In genomic region chr2:55693181-55694125, GRCh38 we compare ENCODE assay signal across 1 cellular context.
TF ChIP-seq lines count a peak whose summit lies in the region.

Gene PNPT1, minus strand, starts transcription at chr2:55693844. Its CDS starts 21 bp downstream, at chr2:55693823.

TF ChIP-seq in HepG2, 621 proteins besides CTCF, POLR2A, EP300 and RAD21 (continued from another document and continues in another):
- no peak for TF ChIP-seq ZNF138 (CRISPR knock-in tag; IDR thresholded peaks at IDR 0.05; ENCODE audit: low read depth)
- peak; percentile 87 for TF ChIP-seq ZFX (CRISPR knock-in tag; IDR thresholded peaks at IDR 0.05; ENCODE audit: low read depth)
- TF ChIP-seq SALL1 (CRISPR knock-in tag; IDR thresholded peaks at IDR 0.05): peak; percentile 97
- TF ChIP-seq ZNF605 (CRISPR knock-in tag; IDR thresholded peaks at IDR 0.05): peak; percentile 90
- TF ChIP-seq ZNF337 (CRISPR knock-in tag; IDR thresholded peaks at IDR 0.05; ENCODE audit: borderline replicate concordance, low read depth): peak; percentile 98
- TF ChIP-seq IKZF5 (CRISPR knock-in tag; IDR thresholded peaks at IDR 0.05): peak; percentile 79
- TF ChIP-seq, protein P1, sequence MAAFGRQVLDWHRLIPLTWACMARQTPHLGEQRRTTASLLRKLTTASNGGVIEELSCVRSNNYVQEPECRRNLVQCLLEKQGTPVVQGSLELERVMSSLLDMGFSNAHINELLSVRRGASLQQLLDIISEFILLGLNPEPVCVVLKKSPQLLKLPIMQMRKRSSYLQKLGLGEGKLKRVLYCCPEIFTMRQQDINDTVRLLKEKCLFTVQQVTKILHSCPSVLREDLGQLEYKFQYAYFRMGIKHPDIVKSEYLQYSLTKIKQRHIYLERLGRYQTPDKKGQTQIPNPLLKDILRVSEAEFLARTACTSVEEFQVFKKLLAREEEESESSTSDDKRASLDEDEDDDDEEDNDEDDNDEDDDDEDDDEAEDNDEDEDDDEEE (CRISPR knock-in tag; IDR thresholded peaks at IDR 0.05): peak; percentile 86; the same call in 1 of the 2 replicates
- peak; percentile 52; the same call in 1 of the 2 replicates for TF ChIP-seq ZNF543 (CRISPR knock-in tag; IDR thresholded peaks at IDR 0.05)
- TF ChIP-seq CCDC6 (CRISPR knock-in tag; IDR thresholded peaks at IDR 0.05): peak; percentile 98
- peak; percentile 55; the same call in 1 of the 2 replicates for TF ChIP-seq RFX1 (IDR thresholded peaks at IDR 0.05)
- peak; percentile 85; the same call in 1 of the 2 replicates for TF ChIP-seq ZNF350 (CRISPR knock-in tag; IDR thresholded peaks at IDR 0.05; ENCODE audit: borderline replicate concordance, low read depth)
- TF ChIP-seq ATRX (CRISPR knock-in tag; IDR thresholded peaks at IDR 0.05; ENCODE audit: borderline replicate concordance): no peak
- TF ChIP-seq, protein P2, sequence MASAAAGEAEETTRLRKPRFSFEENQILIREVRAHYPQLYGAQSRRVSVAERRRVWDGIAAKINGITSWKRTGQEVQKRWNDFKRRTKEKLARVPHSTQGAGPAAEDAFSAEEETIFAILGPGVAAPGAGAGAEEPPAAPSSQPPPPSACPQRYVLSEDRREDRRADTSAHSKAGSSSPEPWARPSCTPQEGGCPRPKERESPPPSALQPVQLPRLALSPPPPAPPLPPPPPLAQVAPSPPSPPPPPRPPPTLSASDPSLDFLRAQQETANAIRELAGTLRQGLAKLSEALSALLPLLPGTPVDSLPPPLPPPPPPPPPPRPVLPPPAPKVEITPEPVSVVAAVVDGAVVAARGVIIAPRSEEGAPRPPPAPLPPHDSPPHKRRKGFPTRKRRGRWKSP (CRISPR knock-in tag; IDR thresholded peaks at IDR 0.05): peak; percentile 88
- TF ChIP-seq, protein P3, sequence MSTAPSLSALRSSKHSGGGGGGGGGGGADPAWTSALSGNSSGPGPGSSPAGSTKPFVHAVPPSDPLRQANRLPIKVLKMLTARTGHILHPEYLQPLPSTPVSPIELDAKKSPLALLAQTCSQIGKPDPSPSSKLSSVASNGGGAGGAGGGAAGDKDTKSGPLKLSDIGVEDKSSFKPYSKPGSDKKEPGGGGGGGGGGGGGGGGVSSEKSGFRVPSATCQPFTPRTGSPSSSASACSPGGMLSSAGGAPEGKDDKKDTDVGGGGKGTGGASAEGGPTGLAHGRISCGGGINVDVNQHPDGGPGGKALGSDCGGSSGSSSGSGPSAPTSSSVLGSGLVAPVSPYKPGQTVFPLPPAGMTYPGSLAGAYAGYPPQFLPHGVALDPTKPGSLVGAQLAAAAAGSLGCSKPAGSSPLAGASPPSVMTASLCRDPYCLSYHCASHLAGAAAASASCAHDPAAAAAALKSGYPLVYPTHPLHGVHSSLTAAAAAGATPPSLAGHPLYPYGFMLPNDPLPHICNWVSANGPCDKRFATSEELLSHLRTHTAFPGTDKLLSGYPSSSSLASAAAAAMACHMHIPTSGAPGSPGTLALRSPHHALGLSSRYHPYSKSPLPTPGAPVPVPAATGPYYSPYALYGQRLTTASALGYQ (CRISPR knock-in tag; IDR thresholded peaks at IDR 0.05): no peak; the same call in 1 of the 2 replicates
- TF ChIP-seq CBX5 (CRISPR knock-in tag; IDR thresholded peaks at IDR 0.05; ENCODE audit: borderline replicate concordance): peak; percentile 96; the same call in 1 of the 2 replicates
- TF ChIP-seq WIZ (CRISPR knock-in tag; IDR thresholded peaks at IDR 0.05): peak; percentile 82; the same call in 1 of the 2 replicates
- peak; percentile 89 for TF ChIP-seq SP4 (CRISPR knock-in tag; IDR thresholded peaks at IDR 0.05)
- TF ChIP-seq, protein P4, sequence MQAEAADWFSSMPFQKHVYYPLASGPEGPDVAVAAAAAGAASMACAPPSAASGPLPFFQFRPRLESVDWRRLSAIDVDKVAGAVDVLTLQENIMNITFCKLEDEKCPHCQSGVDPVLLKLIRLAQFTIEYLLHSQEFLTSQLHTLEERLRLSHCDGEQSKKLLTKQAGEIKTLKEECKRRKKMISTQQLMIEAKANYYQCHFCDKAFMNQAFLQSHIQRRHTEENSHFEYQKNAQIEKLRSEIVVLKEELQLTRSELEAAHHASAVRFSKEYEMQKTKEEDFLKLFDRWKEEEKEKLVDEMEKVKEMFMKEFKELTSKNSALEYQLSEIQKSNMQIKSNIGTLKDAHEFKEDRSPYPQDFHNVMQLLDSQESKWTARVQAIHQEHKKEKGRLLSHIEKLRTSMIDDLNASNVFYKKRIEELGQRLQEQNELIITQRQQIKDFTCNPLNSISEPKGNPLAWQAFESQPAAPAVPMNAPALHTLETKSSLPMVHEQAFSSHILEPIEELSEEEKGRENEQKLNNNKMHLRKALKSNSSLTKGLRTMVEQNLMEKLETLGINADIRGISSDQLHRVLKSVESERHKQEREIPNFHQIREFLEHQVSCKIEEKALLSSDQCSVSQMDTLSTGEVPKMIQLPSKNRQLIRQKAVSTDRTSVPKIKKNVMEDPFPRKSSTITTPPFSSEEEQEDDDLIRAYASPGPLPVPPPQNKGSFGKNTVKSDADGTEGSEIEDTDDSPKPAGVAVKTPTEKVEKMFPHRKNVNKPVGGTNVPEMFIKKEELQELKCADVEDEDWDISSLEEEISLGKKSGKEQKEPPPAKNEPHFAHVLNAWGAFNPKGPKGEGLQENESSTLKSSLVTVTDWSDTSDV (CRISPR knock-in tag; IDR thresholded peaks at IDR 0.05): 0 out of 2 replicates have a peak, but pooled peaks have one; percentile 56
- TF ChIP-seq ZNF607 (CRISPR knock-in tag; IDR thresholded peaks at IDR 0.05; ENCODE audit: borderline replicate concordance): peak; percentile 91; the same call in 1 of the 2 replicates
- peak; percentile 52; the same call in 1 of the 2 replicates for TF ChIP-seq NCOA2 (CRISPR knock-in tag; IDR thresholded peaks at IDR 0.05)
- TF ChIP-seq ZNF326 (CRISPR knock-in tag; IDR thresholded peaks at IDR 0.05; ENCODE audit: borderline replicate concordance): peak; percentile 42; the same call in 1 of the 2 replicates
- TF ChIP-seq PRDM15 (CRISPR knock-in tag; IDR thresholded peaks at IDR 0.05): no peak
- TF ChIP-seq NFKBIZ (CRISPR knock-in tag; IDR thresholded peaks at IDR 0.05): peak; percentile 79; the same call in 1 of the 2 replicates
- TF ChIP-seq, protein P5, sequence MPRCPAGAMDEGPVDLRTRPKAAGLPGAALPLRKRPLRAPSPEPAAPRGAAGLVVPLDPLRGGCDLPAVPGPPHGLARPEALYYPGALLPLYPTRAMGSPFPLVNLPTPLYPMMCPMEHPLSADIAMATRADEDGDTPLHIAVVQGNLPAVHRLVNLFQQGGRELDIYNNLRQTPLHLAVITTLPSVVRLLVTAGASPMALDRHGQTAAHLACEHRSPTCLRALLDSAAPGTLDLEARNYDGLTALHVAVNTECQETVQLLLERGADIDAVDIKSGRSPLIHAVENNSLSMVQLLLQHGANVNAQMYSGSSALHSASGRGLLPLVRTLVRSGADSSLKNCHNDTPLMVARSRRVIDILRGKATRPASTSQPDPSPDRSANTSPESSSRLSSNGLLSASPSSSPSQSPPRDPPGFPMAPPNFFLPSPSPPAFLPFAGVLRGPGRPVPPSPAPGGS (CRISPR knock-in tag; IDR thresholded peaks at IDR 0.05): peak; percentile 68
- TF ChIP-seq RARA (CRISPR knock-in tag; IDR thresholded peaks at IDR 0.05): peak; percentile 49
- peak; percentile 80; the same call in 1 of the 2 replicates for TF ChIP-seq MIER3 (CRISPR knock-in tag; IDR thresholded peaks at IDR 0.05; ENCODE audit: borderline replicate concordance)
- peak; percentile 56; the same call in 1 of the 2 replicates for TF ChIP-seq SP2 (CRISPR knock-in tag; IDR thresholded peaks at IDR 0.05)
- peak; percentile 75 for TF ChIP-seq RXRA (CRISPR knock-in tag; IDR thresholded peaks at IDR 0.05)
- peak; percentile 93 for TF ChIP-seq NRL (CRISPR knock-in tag; IDR thresholded peaks at IDR 0.05; ENCODE audit: borderline replicate concordance)
- TF ChIP-seq ZNF619 (CRISPR knock-in tag; IDR thresholded peaks at IDR 0.05): 0 out of 2 replicates have a peak, but pooled peaks have one; percentile 82
- peak; percentile 42; the same call in 1 of the 2 replicates for TF ChIP-seq ZNF770 (CRISPR knock-in tag; IDR thresholded peaks at IDR 0.05)
- TF ChIP-seq NFE2 (CRISPR knock-in tag; IDR thresholded peaks at IDR 0.05): 0 out of 2 replicates have a peak, but pooled peaks have one; percentile 31
- TF ChIP-seq, protein P6, sequence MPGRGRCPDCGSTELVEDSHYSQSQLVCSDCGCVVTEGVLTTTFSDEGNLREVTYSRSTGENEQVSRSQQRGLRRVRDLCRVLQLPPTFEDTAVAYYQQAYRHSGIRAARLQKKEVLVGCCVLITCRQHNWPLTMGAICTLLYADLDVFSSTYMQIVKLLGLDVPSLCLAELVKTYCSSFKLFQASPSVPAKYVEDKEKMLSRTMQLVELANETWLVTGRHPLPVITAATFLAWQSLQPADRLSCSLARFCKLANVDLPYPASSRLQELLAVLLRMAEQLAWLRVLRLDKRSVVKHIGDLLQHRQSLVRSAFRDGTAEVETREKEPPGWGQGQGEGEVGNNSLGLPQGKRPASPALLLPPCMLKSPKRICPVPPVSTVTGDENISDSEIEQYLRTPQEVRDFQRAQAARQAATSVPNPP (CRISPR knock-in tag; IDR thresholded peaks at IDR 0.05): peak; percentile 89; the same call in 1 of the 2 replicates
- TF ChIP-seq SRY (CRISPR knock-in tag; IDR thresholded peaks at IDR 0.05): peak; percentile 92; the same call in 1 of the 2 replicates
- TF ChIP-seq ZNF788 (CRISPR knock-in tag; IDR thresholded peaks at IDR 0.05; ENCODE audit: borderline replicate concordance): peak; percentile 85; the same call in 1 of the 2 replicates
- TF ChIP-seq SATB2 (CRISPR knock-in tag; IDR thresholded peaks at IDR 0.05): 0 out of 2 replicates have a peak, but pooled peaks have one; percentile 76
- TF ChIP-seq ZNF264 (CRISPR knock-in tag; IDR thresholded peaks at IDR 0.05): peak; percentile 78
- TF ChIP-seq ZNF230 (CRISPR knock-in tag; IDR thresholded peaks at IDR 0.05): peak; percentile 87; the same call in 1 of the 2 replicates
- peak; percentile 60; the same call in 1 of the 2 replicates for TF ChIP-seq CREB1 (IDR thresholded peaks at IDR 0.05)
- TF ChIP-seq CREB1 (CRISPR knock-in tag; IDR thresholded peaks at IDR 0.05): peak; percentile 79
- peak; percentile 87 for TF ChIP-seq ZBTB25 (CRISPR knock-in tag; IDR thresholded peaks at IDR 0.05)
- peak; percentile 66 for TF ChIP-seq PHF21A (CRISPR knock-in tag; IDR thresholded peaks at IDR 0.05)
- TF ChIP-seq ZNF878 (CRISPR knock-in tag; IDR thresholded peaks at IDR 0.05): peak; percentile 51; the same call in 1 of the 2 replicates
- no peak for TF ChIP-seq MBD4 (IDR thresholded peaks at IDR 0.05; ENCODE audit: borderline replicate concordance, low read length)
- TF ChIP-seq RAD51 (IDR thresholded peaks at IDR 0.05; ENCODE audit: borderline replicate concordance): no peak
- TF ChIP-seq KLF9 (CRISPR knock-in tag; IDR thresholded peaks at IDR 0.05; ENCODE audit: low read depth): peak; percentile 73; the same call in 1 of the 2 replicates
- TF ChIP-seq ZNF451 (CRISPR knock-in tag; IDR thresholded peaks at IDR 0.05): peak; percentile 89; the same call in 1 of the 2 replicates
- TF ChIP-seq BRCA1 (CRISPR knock-in tag; IDR thresholded peaks at IDR 0.05): peak; percentile 87; the same call in 1 of the 2 replicates
- TF ChIP-seq ZNF883 (CRISPR knock-in tag; IDR thresholded peaks at IDR 0.05; ENCODE audit: not compliant biosample characterization): peak; percentile 92
